32 cellular contexts compared by ENCODE assay signal in the genomic region with DNA sequence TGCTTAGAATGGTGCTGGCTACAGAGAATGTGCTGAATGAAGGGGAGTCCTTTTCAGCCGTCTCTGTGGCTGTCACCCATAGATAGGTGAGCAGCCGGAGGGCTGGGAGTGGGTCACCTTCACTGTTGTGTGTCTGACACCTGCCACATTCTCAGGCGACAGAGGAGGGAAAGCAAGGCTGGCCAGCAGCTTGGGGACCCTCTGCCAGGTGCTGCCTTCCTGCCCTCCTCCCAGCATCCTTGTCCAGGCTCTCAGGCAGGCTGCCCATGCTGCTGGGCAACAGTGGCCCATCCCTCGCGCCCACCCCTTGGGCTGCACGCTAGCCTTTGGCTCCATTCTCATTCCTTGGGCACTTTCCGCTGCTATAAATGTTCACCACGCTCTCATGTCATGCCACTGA. TPM values are rescaled to one million over a fixed set of nuclear protein-coding genes. Genes with fewer than 3 reads are reported as not detected.
"Had no signal": no experiment of that assay in that cellular context is flagged by ENCODE, and none has a peak within 500 bp of the region (broad histone marks: within the 10 kb centered on the region; RNA-seq: fewer than 3 reads in every experiment).

No MANE protein-coding gene starts in this region.

- H3K9me3 Mint-ChIP-seq: dendritic cell treated with granulocyte-macrophage colony-stimulating factor and Interleukin-4, amounts not matched to agents 40 ng/mL and 50 ng/mL, for 4 days; effector memory CD8-positive, alpha-beta T cell; endodermal cell; mesothelial cell of epicardium had no signal

- H3K4me3 ChIP-seq: esophagus squamous epithelium, gastrocnemius medialis, heart right ventricle, left ventricle myocardium inferior, lower lobe of right lung, mucosa of descending colon had no signal

- FAIRE-seq: colon, endometrium, islet of Langerhans, keratinocyte had no signal

- H3K4me3 Mint-ChIP-seq: dendritic cell treated with granulocyte-macrophage colony-stimulating factor and Interleukin-4, amounts not matched to agents 40 ng/mL and 50 ng/mL, for 4 days; effector memory CD8-positive, alpha-beta T cell; endodermal cell; mesothelial cell of epicardium had no signal

- H3K27ac ChIP-seq: epithelial cell of prostate, esophagus squamous epithelium, gastrocnemius medialis, heart right ventricle, left ventricle myocardium inferior, lower lobe of right lung had no signal

- H3K9me3 ChIP-seq: esophagus squamous epithelium, gastrocnemius medialis, heart right ventricle, left ventricle myocardium inferior, lower lobe of right lung, mucosa of descending colon had no signal

- H3K27me3 Mint-ChIP-seq: dendritic cell treated with granulocyte-macrophage colony-stimulating factor and Interleukin-4, amounts not matched to agents 40 ng/mL and 50 ng/mL, for 4 days; effector memory CD8-positive, alpha-beta T cell had no signal

- H3K4me1 ChIP-seq: esophagus squamous epithelium, heart right ventricle, left ventricle myocardium inferior, lower lobe of right lung had no signal

- DNase-seq: cerebellar nuclear complex; cortex of kidney; effector CD8-positive, alpha-beta T cell; effector memory CD8-positive, alpha-beta T cell; endodermal cell; erythroblast; esophagus squamous epithelium; foreskin fibroblast; foreskin melanocyte; gastrocnemius medialis; glutamatergic neuron; head of caudate nucleus; heart right ventricle; hippocampal formation; kidney glomerular epithelial cell; left colon; left ventricle myocardium inferior; lower lobe of right lung; mesenchymal stem cell; mucosa of descending colon had no signal

- H3K27me3 ChIP-seq: esophagus squamous epithelium, gastrocnemius medialis, heart right ventricle had no signal

- H3K27ac Mint-ChIP-seq: dendritic cell treated with granulocyte-macrophage colony-stimulating factor and Interleukin-4, amounts not matched to agents 40 ng/mL and 50 ng/mL, for 4 days; endodermal cell; mesothelial cell of epicardium had no signal

- ATAC-seq: effector memory CD8-positive, alpha-beta T cell; esophagus mucosa; gastrocnemius medialis; heart right ventricle; left colon; left lobe of liver; lower lobe of right lung; mucosa of descending colon had no signal

- H3K4me1 Mint-ChIP-seq: mesothelial cell of epicardium had no signal

RNA-seq across cellular contexts. Expression of a gene that starts 24.9 kb away (rescaled TPM):
- total RNA-seq: endodermal cell, esophagus mucosa, gastrocnemius medialis, glomerular endothelial cell, left lobe of liver, left ventricle myocardium inferior, lower lobe of right lung, mesothelial cell of epicardium, myocyte had no signal
- polyA plus RNA-seq: keratinocyte, liver had no signal
